In the genomic region with DNA sequence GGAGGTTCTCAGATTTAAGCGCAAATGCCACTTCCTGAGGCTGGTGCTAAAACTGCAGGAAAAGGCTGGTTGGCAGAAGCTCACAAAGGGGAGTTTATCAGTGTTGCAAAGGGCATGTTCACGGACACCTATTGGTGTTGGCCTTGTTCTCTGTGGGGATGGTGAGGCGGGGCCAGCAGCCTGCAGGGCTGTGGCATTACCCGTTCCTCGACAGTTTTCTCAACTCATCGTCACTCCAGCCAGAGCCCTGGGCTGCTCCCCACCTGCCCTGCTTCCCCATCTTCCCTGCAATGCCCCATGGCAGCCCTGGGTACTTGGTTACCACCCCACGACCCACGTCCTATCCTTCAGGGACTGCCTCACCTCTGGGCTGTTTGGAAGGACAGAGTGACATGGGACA, we compare ENCODE assay signal across 1 cellular context.
TF ChIP-seq lines count a peak whose summit lies in the region.

No MANE protein-coding gene starts in this region.

TF ChIP-seq in HepG2, 621 proteins besides CTCF, POLR2A, EP300 and RAD21 (continued from another document):
- TF ChIP-seq, protein P1, sequence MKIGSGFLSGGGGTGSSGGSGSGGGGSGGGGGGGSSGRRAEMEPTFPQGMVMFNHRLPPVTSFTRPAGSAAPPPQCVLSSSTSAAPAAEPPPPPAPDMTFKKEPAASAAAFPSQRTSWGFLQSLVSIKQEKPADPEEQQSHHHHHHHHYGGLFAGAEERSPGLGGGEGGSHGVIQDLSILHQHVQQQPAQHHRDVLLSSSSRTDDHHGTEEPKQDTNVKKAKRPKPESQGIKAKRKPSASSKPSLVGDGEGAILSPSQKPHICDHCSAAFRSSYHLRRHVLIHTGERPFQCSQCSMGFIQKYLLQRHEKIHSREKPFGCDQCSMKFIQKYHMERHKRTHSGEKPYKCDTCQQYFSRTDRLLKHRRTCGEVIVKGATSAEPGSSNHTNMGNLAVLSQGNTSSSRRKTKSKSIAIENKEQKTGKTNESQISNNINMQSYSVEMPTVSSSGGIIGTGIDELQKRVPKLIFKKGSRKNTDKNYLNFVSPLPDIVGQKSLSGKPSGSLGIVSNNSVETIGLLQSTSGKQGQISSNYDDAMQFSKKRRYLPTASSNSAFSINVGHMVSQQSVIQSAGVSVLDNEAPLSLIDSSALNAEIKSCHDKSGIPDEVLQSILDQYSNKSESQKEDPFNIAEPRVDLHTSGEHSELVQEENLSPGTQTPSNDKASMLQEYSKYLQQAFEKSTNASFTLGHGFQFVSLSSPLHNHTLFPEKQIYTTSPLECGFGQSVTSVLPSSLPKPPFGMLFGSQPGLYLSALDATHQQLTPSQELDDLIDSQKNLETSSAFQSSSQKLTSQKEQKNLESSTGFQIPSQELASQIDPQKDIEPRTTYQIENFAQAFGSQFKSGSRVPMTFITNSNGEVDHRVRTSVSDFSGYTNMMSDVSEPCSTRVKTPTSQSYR (CRISPR knock-in tag; IDR thresholded peaks at IDR 0.05; ENCODE audit: borderline replicate concordance): no peak
- TF ChIP-seq SMAD9 (CRISPR knock-in tag; IDR thresholded peaks at IDR 0.05) (no peak), ZSCAN29 (CRISPR knock-in tag; conservative IDR thresholded peaks at IDR 0.05) (no peak), RBFOX2 (IDR thresholded peaks at IDR 0.05; ENCODE audit: low read depth, low read length) (no peak), NFIC (IDR thresholded peaks at IDR 0.05; ENCODE audit: low read length) (no peak), NR2F1 (CRISPR knock-in tag; IDR thresholded peaks at IDR 0.05) (no peak), ZNF605 (CRISPR knock-in tag; IDR thresholded peaks at IDR 0.05) (no peak), KLF11 (CRISPR knock-in tag; IDR thresholded peaks at IDR 0.05) (no peak), ZNF570 (CRISPR knock-in tag; IDR thresholded peaks at IDR 0.05; ENCODE audit: borderline replicate concordance) (no peak), ZKSCAN5 (CRISPR knock-in tag; IDR thresholded peaks at IDR 0.05) (no peak)
- TF ChIP-seq, protein P2, sequence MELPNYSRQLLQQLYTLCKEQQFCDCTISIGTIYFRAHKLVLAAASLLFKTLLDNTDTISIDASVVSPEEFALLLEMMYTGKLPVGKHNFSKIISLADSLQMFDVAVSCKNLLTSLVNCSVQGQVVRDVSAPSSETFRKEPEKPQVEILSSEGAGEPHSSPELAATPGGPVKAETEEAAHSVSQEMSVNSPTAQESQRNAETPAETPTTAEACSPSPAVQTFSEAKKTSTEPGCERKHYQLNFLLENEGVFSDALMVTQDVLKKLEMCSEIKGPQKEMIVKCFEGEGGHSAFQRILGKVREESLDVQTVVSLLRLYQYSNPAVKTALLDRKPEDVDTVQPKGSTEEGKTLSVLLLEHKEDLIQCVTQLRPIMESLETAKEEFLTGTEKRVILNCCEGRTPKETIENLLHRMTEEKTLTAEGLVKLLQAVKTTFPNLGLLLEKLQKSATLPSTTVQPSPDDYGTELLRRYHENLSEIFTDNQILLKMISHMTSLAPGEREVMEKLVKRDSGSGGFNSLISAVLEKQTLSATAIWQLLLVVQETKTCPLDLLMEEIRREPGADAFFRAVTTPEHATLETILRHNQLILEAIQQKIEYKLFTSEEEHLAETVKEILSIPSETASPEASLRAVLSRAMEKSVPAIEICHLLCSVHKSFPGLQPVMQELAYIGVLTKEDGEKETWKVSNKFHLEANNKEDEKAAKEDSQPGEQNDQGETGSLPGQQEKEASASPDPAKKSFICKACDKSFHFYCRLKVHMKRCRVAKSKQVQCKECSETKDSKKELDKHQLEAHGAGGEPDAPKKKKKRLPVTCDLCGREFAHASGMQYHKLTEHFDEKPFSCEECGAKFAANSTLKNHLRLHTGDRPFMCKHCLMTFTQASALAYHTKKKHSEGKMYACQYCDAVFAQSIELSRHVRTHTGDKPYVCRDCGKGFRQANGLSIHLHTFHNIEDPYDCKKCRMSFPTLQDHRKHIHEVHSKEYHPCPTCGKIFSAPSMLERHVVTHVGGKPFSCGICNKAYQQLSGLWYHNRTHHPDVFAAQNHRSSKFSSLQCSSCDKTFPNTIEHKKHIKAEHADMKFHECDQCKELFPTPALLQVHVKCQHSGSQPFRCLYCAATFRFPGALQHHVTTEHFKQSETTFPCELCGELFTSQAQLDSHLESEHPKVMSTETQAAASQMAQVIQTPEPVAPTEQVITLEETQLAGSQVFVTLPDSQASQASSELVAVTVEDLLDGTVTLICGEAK (IDR thresholded peaks at IDR 0.05): no peak
- TF ChIP-seq, protein P2 (CRISPR knock-in tag; IDR thresholded peaks at IDR 0.05): no peak
